ENCODE assay signal across 11 cellular contexts in genomic region chr1:63651110-63651776, GRCh38. TPM values are rescaled to one million over a fixed set of nuclear protein-coding genes. Genes with fewer than 3 reads are reported as not detected.
DNase-seq lines count a peak whose midpoint lies in the region; ATAC-seq and FAIRE-seq lines count a peak whose summit lies in the region.
"Had no signal": no experiment of that assay in that cellular context is flagged by ENCODE, and none has a peak within 500 bp of the region (broad histone marks: within the 10 kb centered on the region; RNA-seq: fewer than 3 reads in every experiment).

No MANE protein-coding gene starts in this region.

- no peak for FAIRE-seq in GM19239 (lab: Jason Lieb, UNC)
- FAIRE-seq: GM12878 had no signal

- peak; percentile 48 for DNase-seq in A172 (ENCODE audit: low spot score)
- DNase-seq in OCI-M1 (lab: John Stamatoyannopoulos, UW), result peak; percentile 5
- DNase-seq in activated effector memory CD4-positive, alpha-beta T cell treated with anti-CD3 and anti-CD28 coated beads, Interleukin-2, amount 50 U/mL, for 16 hours, result peak; percentile 73
- peak; percentile 90 for DNase-seq in islet precursor cell
- DNase-seq in GM19239 (ENCODE audit: insufficient read length, low spot score), result no peak
- no peak for DNase-seq in DMS53 treated with DMSO at 0.1 percent for 48 hours (lab: John Stamatoyannopoulos, UW; ENCODE audit: unreplicated experiment)
- DNase-seq in LoVo (ENCODE audit: low spot score), result no peak
- DNase-seq: left colon, MV-4-11 had no signal

- no peak for ATAC-seq in GM18511 (IDR thresholded peaks at IDR 0.05; ENCODE audit: unreplicated experiment)
- ATAC-seq: GM12878, left colon had no signal

RNA-seq across cellular contexts. Expression of gene PGM1, which starts 58.0 kb away (rescaled TPM):
- total RNA-seq in A172 (2014; rRNA removed; shearing (Covaris generic)), result 46.5 and 50.5 TPM in 2 replicates

Comparison
In these comparisons a context has a peak if more than half of its experiments do, and no peak if none do; other contexts are left out.
1. DNase-seq: peak in A172 (single experiment), OCI-M1 (single experiment), activated effector memory CD4-positive, alpha-beta T cell treated with anti-CD3 and anti-CD28 coated beads, Interleukin-2, amount 50 U/mL, for 16 hours (single experiment) and islet precursor cell (single experiment); none in GM19239 (single experiment), DMS53 treated with DMSO at 0.1 percent for 48 hours (single experiment) and LoVo (single experiment).